Comparison of ENCODE assay signal across 11 cellular contexts in the genomic region with DNA sequence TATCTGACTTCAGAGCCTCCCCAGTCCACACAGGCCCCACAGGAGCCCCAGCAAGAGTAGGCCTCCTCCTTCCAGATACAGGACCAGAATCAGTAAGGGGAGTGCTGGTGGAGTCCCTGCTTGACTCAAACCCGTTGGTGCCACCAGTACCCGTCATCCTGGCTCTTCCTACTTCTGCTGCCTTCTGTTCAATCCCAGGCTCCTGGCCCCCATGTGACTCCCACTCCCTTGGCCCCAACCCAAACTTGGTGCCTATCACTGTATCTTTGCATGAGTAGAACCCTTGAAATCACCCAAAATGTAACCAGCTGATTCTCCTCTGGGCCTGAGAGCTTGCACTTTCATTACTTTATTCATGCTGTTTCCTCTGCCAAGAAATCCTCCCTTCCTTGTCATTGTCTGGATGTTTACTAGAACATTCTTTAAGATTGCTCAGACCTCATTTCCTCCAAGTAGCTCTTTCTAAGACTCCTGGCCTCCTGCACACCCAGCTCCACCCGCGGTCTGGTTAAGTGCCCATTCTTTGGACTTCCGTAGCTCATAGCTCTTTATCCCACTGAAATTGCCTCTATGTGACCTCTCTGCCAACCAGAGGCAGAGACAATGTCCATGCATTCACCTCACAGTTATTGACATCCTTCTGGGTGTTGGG. TPM values are rescaled to one million over a fixed set of nuclear protein-coding genes. Genes with fewer than 3 reads are reported as not detected.
DNase-seq lines count a peak whose midpoint lies in the region; ATAC-seq, FAIRE-seq and TF ChIP-seq lines count a peak whose summit lies in the region.
"Had no signal": no experiment of that assay in that cellular context is flagged by ENCODE, and none has a peak within 500 bp of the region (broad histone marks: within the 10 kb centered on the region; RNA-seq: fewer than 3 reads in every experiment).

No MANE protein-coding gene starts in this region.

- H2BK120ac ChIP-seq in mesenchymal stem cell (ENCODE audit: low read depth, low read length): peak overlapping the region; percentile 67

- no peak overlapping the region for H2AK5ac ChIP-seq in mesenchymal stem cell (ENCODE audit: low read length, severe bottlenecking)

- in situ Hi-C loops in HepG2 (cut with HindIII; ENCODE audit: extremely low pct_ligation_motif_present, low pct_unique_long_range_greater_than_20kb): no loop called here

- H3K4me3 ChIP-seq in liver (ENCODE audit: low read depth in 1 of 3, low read length in 3 of 3): no peak overlapping the region
- no peak overlapping the region for H3K4me3 ChIP-seq in HepG2 (replicated peaks in 1 of 3; ENCODE audit: insufficient read depth in 1 of 3, low read depth in 2 of 3, low read length in 3 of 3)
- no peak overlapping the region for H3K4me3 ChIP-seq in mesenchymal stem cell (ENCODE audit: insufficient read depth in 1 of 2, low read depth in 1 of 2, low read length in 2 of 2)

- ATAC-seq in HepG2 (no peak), esophagus mucosa (peak; percentile 83), GM19328 (IDR thresholded peaks at IDR 0.05; ENCODE audit: unreplicated experiment) (no peak)

- TF ChIP-seq RAD21 in liver (IDR thresholded peaks at IDR 0.05) (no peak), HepG2 (CRISPR knock-in tag; IDR thresholded peaks at IDR 0.05) (no peak)

- no peak for FAIRE-seq in HepG2 (lab: Jason Lieb, UNC)
- FAIRE-seq in H54 (lab: Jason Lieb, UNC): no peak

- TF ChIP-seq EP300 in HepG2 (IDR thresholded peaks at IDR 0.05; ENCODE audit: low read depth in 2 of 2, low read length in 2 of 2) (no peak), HepG2 (CRISPR knock-in tag; IDR thresholded peaks at IDR 0.05; ENCODE audit: borderline replicate concordance) (no peak)

- H2AFZ ChIP-seq in HepG2 (ENCODE audit: low read length): no peak overlapping the region
- no peak overlapping the region for H2AFZ ChIP-seq in mesenchymal stem cell (ENCODE audit: low read depth, low read length)

- no peak overlapping the region for H3K4me2 ChIP-seq in HepG2 (ENCODE audit: low read depth, low read length)
- no peak overlapping the region for H3K4me2 ChIP-seq in mesenchymal stem cell (ENCODE audit: low read length, poor library complexity, severe bottlenecking)

- H3K36me3 ChIP-seq in liver (ENCODE audit: control insufficient read depth in 4 of 4, insufficient read depth in 3 of 4, low read depth in 1 of 4, low read length in 3 of 4) (no peaks in the 10 kb centered on the region), HepG2 (replicated peaks in 1 of 2; ENCODE audit: control insufficient read depth in 1 of 2, insufficient read depth in 2 of 2, low read length in 2 of 2) (no peaks in the 10 kb centered on the region), mesenchymal stem cell (ENCODE audit: control insufficient read depth in 1 of 2, insufficient read depth in 2 of 2, low read depth in 1 of 2, low read length in 2 of 2) (no peaks in the 10 kb centered on the region)

- H4K91ac ChIP-seq in mesenchymal stem cell (ENCODE audit: low read length): peak overlapping the region; percentile 76

- DNase-seq in HepG2 (ENCODE audit: low spot score): no peak
- peak; percentile 70 for DNase-seq in mesenchymal stem cell
- no peak for DNase-seq in amniotic stem cell (lab: John Stamatoyannopoulos, UW)
- no peak for DNase-seq in H54 (ENCODE audit: insufficient read length, low spot score)
- DNase-seq in erythroblast (lab: John Stamatoyannopoulos, UW): no peak
- DNase-seq: activated effector memory CD4-positive, alpha-beta T cell treated with anti-CD3 and anti-CD28 coated beads, Interleukin-2, amount 50 U/mL, for 16 hours; NCI-H1694 had no signal

- BruUV-seq in HepG2 (replicated peaks; lab: Mats Ljungman, UMichigan): no TSS peak

- H3K14ac ChIP-seq in mesenchymal stem cell (ENCODE audit: low read length in 2 of 2): peak overlapping the region in 1 of 2 experiments; percentile 45

- H4K8ac ChIP-seq in mesenchymal stem cell (ENCODE audit: low read length): peak overlapping the region; percentile 83

- peak overlapping the region in 1 of 2 experiments; percentile 17 for H3K4ac ChIP-seq in mesenchymal stem cell (ENCODE audit: low read depth in 1 of 2, low read length in 2 of 2)

- TF ChIP-seq POLR2A in HepG2 (IDR thresholded peaks at IDR 0.05; ENCODE audit: insufficient read depth in 1 of 2, low read depth in 2 of 2, low read length in 2 of 2): no peak
- no peak for TF ChIP-seq POLR2A in H54 (IDR thresholded peaks at IDR 0.05; ENCODE audit: low read depth, low read length)
- no peak for TF ChIP-seq POLR2A in erythroblast (IDR thresholded peaks at IDR 0.05; ENCODE audit: low read length)

- H3K4me1 ChIP-seq in liver (ENCODE audit: control insufficient read depth in 4 of 4, insufficient read depth in 4 of 4, low read length in 3 of 4) (peaks cover 0 to 3% (median 0%) of the 10 kb centered on the region in 4 donors), HepG2 (ENCODE audit: insufficient read depth, low read length) (peaks cover 12% of the 10 kb centered on the region), mesenchymal stem cell (ENCODE audit: control insufficient read depth, insufficient read depth, low read depth, low read length) (peaks cover 1% of the 10 kb centered on the region)

- no peak overlapping the region for H3K23ac ChIP-seq in mesenchymal stem cell (ENCODE audit: low read length in 2 of 2)

- H3K79me2 ChIP-seq in HepG2 (ENCODE audit: insufficient read depth, low read length): no peaks in the 10 kb centered on the region

- no peaks in the 10 kb centered on the region for H3K9me3 ChIP-seq in liver (ENCODE audit: control insufficient read depth in 4 of 4, low read length in 3 of 4)
- H3K9me3 ChIP-seq in HepG2 (ENCODE audit: low read length): no peaks in the 10 kb centered on the region
- no peaks in the 10 kb centered on the region for H3K9me3 ChIP-seq in mesenchymal stem cell (ENCODE audit: control insufficient read depth, low read length)

- H3K27me3 ChIP-seq in liver (ENCODE audit: control insufficient read depth in 4 of 4, insufficient read depth in 4 of 4, low read length in 3 of 4) (no peaks in the 10 kb centered on the region), HepG2 (ENCODE audit: control insufficient read depth in 1 of 2, insufficient read depth in 2 of 2, low read length in 2 of 2) (0 out of 5 replicates have a peak, but pooled peaks cover 0 to 3% of the 10 kb centered on the region in 2 experiments), mesenchymal stem cell (ENCODE audit: control insufficient read depth in 1 of 2, insufficient read depth in 1 of 2, low read length in 2 of 2) (no peaks in the 10 kb centered on the region)

- no peaks in the 10 kb centered on the region for H3K79me1 ChIP-seq in mesenchymal stem cell (replicated peaks; ENCODE audit: low read length, poor library complexity, severe bottlenecking)

- WGBS in liver: 78% methylated on average over 5 of the region's 5 CpGs
- 83% methylated on average over 5 of the region's 5 CpGs for WGBS in HepG2 (ENCODE audit: low lambda C conversion rate)
- 87% methylated on average over 5 of the region's 5 CpGs for WGBS in mesenchymal stem cell

- peak overlapping the region in 1 of 2 experiments; percentile 65 for H3K18ac ChIP-seq in mesenchymal stem cell (ENCODE audit: low read depth in 1 of 2, low read length in 2 of 2)

- TF ChIP-seq CTCF in liver (IDR thresholded peaks at IDR 0.05; ENCODE audit: low read depth, low read length, missing input control): no peak
- no peak for TF ChIP-seq CTCF in HepG2 (CRISPR knock-in tag; IDR thresholded peaks at IDR 0.05)

- peak overlapping the region in 1 of 2 experiments; percentile 59 for H2BK12ac ChIP-seq in mesenchymal stem cell (ENCODE audit: low read length in 2 of 2)

- H2BK15ac ChIP-seq in mesenchymal stem cell (ENCODE audit: low read depth, poor library complexity, severe bottlenecking): peak overlapping the region; percentile 46

- CTCF ChIA-PET in HepG2 (lab: Yijun Ruan, JAX; ENCODE audit: low intra/inter-chr PET ratio, low total read pairs): no interaction called here

- H3K27ac ChIP-seq in liver (ENCODE audit: low read depth in 1 of 2, low read length in 2 of 2) (peak overlapping the region in 1 of 2 donors; percentile 9), HepG2 (ENCODE audit: extremely low read length, insufficient read depth, low read length) (no peak overlapping the region), mesenchymal stem cell (ENCODE audit: low read length, poor library complexity, severe bottlenecking) (no peak overlapping the region)
- H3K27ac ChIP-seq: VCaP had no signal

- no peaks in the 10 kb centered on the region for H4K20me1 ChIP-seq in HepG2 (ENCODE audit: insufficient read depth, low read length)

- POLR2A ChIA-PET in HepG2 (lab: Yijun Ruan, JAX): no interaction called here

- no peak overlapping the region for H2BK5ac ChIP-seq in mesenchymal stem cell (ENCODE audit: low read depth, low read length, poor library complexity, severe bottlenecking)

- no peak overlapping the region for H3K9ac ChIP-seq in liver (ENCODE audit: low read depth in 1 of 2, low read length in 2 of 2)
- no peak overlapping the region for H3K9ac ChIP-seq in HepG2 (ENCODE audit: insufficient read depth, low read depth, low read length)
- H3K9ac ChIP-seq in mesenchymal stem cell (ENCODE audit: low read length): no peak overlapping the region

- intact Hi-C loops in HepG2 (cut with micrococcal nuclease; ENCODE audit: unreplicated experiment): loop anchor here (10.0 kb wide), 1 partner anchor 66 kb away; no protein-coding TSS in a partner anchor

RNA-seq across cellular contexts. Expression of gene PTAFR, which starts 15.7 kb away (rescaled TPM):
- total RNA-seq in liver (1 to 10 TPM; 2.5 to 4.1 TPM), HepG2 (2016; rRNA removed; fragmentation: Illumina TruSeq; extraction: Trizol) (0.18 and 0.27 TPM in 2 replicates), esophagus mucosa (7.6 TPM)
- polyA plus RNA-seq in liver (1 to 10 TPM in 1 of 2 donors, under 1 TPM in 1; 0.82 to 1.7 TPM), HepG2 (2011; rRNA removed) (22.8 and 24.0 TPM in 2 replicates)
- total RNA-seq in HepG2 (2016; cell fraction: cytosol; rRNA removed; fragmentation: Illumina TruSeq; extraction: Trizol; ENCODE audit: low read depth): not detected in 2 replicates
- total RNA-seq in HepG2 (2016; cell fraction: insoluble cytoplasmic fraction; rRNA removed; fragmentation: Illumina TruSeq; extraction: Trizol): 0.18 and 0.22 TPM in 2 replicates
- 0.19 and 0.21 TPM in 2 replicates for total RNA-seq in HepG2 (2016; cell fraction: membrane; rRNA removed; fragmentation: Illumina TruSeq; extraction: Trizol)
- 0.09 and 0.12 TPM in 2 replicates for total RNA-seq in HepG2 (2016; cell fraction: nucleus; rRNA removed; fragmentation: Illumina TruSeq; extraction: Trizol)
- polyA plus RNA-seq in HepG2 (2011; cell fraction: cytosol; rRNA removed): 26.7 and 29.6 TPM in 2 replicates
- 4.9 and 6.8 TPM in 2 replicates for polyA plus RNA-seq in HepG2 (2011; cell fraction: nucleus; rRNA removed)
- polyA plus RNA-seq in HepG2 (2012): 10.9 and 16.0 TPM in 2 replicates
- 0.05 TPM in 1 of 2 replicates, not detected in the other for polyA plus RNA-seq in HepG2 (2016; cell fraction: cytosol; fragmentation: Illumina TruSeq; extraction: Trizol; ENCODE audit: low read depth)
- polyA plus RNA-seq in HepG2 (2016; cell fraction: insoluble cytoplasmic fraction; fragmentation: Illumina TruSeq; extraction: Trizol; ENCODE audit: low read depth): 0.32 and 0.41 TPM in 2 replicates
- polyA plus RNA-seq in HepG2 (2016; cell fraction: membrane; fragmentation: Illumina TruSeq; extraction: Trizol; ENCODE audit: low read depth): 0.07 and 0.11 TPM in 2 replicates
- 0.18 and 0.37 TPM in 2 replicates for polyA plus RNA-seq in HepG2 (2016; cell fraction: nucleus; fragmentation: Illumina TruSeq; extraction: Trizol; ENCODE audit: insufficient read depth, low read depth)
- 0.65 and 54.4 TPM in 2 replicates for polyA minus RNA-seq in HepG2 (2011; rRNA and poly(A)+ RNA removed; ENCODE audit: low replicate concordance)
- polyA minus RNA-seq in HepG2 (2011; cell fraction: cytosol; rRNA and poly(A)+ RNA removed): 6.2 and 10.5 TPM in 2 replicates
- 2.2 and 3.5 TPM in 2 replicates for polyA minus RNA-seq in HepG2 (2011; cell fraction: nucleus; rRNA and poly(A)+ RNA removed)
- polyA plus RNA-seq in mesenchymal stem cell (2013, experiment 1 of 2): 0.07 TPM
- 0.08 TPM for polyA plus RNA-seq in mesenchymal stem cell (2013, experiment 2 of 2)
